Comparison of ENCODE assay signal across 8 cellular contexts in the genomic region with DNA sequence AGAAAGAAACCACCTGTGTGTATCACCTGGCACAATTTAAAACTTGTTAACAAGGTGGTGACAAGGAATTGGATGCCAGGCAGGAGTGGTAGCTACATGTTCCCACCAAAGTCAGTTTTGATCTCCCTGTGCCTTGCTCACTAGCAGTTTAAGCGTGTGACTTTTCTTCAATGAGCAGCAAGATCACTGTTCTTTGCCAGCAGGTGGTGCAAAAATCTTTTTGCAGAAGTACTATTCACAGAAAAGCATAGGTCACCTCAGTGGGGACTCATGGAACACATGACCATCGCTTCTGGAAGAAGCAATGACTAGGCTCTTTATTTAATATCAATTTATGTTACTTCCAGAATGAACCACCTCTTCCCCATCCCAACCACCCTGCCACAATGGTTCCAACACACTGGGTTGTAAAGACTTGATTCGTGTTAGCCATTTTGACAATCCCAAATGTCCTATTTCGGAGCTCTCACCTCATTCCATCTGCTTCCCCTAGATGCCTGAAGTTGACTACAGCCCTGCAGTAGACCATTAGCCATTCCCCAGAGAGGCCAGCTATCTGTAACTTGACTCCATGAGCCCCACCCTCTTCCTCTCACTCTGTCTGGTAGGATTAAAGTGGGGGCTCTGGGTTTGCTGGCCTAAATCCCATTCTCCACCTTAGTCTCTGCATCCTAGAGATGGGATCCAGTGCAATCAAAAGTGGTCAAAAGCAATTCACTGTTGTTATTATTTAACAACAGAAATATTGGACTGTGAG. TPM values are rescaled to one million over a fixed set of nuclear protein-coding genes. Genes with fewer than 3 reads are reported as not detected.
A peak's percentile ranks its signal among the peaks of the same experiment; 100 is the strongest.
DNase-seq lines count a peak whose midpoint lies in the region; ATAC-seq, FAIRE-seq and TF ChIP-seq lines count a peak whose summit lies in the region.

No MANE protein-coding gene starts in this region.

- no peak overlapping the region for H3K4me3 ChIP-seq in IMR-90 (ENCODE audit: insufficient read depth, low read depth, low read length)
- no peak overlapping the region for H3K4me3 ChIP-seq in astrocyte of the cerebellum (ENCODE audit: low read depth, low read length)
- H3K4me3 ChIP-seq in liver (ENCODE audit: low read depth in 1 of 3, low read length in 3 of 3) = no peak overlapping the region

- H3K4me2 ChIP-seq in IMR-90 (ENCODE audit: low read depth, low read length) = no peak overlapping the region

- peak overlapping the region; percentile 80; the same call in 1 of the 2 replicates for H4K5ac ChIP-seq in IMR-90 (ENCODE audit: low read depth, low read length)

- no peaks in the 10 kb centered on the region for H3K27me3 ChIP-seq in IMR-90 (ENCODE audit: control insufficient read depth, insufficient read depth, low read length)
- no peaks in the 10 kb centered on the region for H3K27me3 ChIP-seq in liver (ENCODE audit: control insufficient read depth in 4 of 4, insufficient read depth in 4 of 4, low read length in 3 of 4)

- H2AK9ac ChIP-seq in IMR-90 (replicated peaks; ENCODE audit: low read depth, low read length, poor library complexity) = peak overlapping the region; percentile 12

- no peaks in the 10 kb centered on the region for H4K20me1 ChIP-seq in IMR-90 (ENCODE audit: insufficient read depth, low read length)

- 80% methylated on average over 1 of the region's 4 CpGs; no CpG with 5 or more reads in 1 of the 2 experiments for WGBS in IMR-90 (ENCODE audit: extremely low coverage in 2 of 2, insufficient read length in 1 of 2), 2 experiments
- 61% methylated on average over 4 of the region's 4 CpGs for WGBS in liver

- no peaks in the 10 kb centered on the region for H3K36me3 ChIP-seq in IMR-90 (ENCODE audit: control insufficient read depth, insufficient read depth, low read length)
- no peaks in the 10 kb centered on the region for H3K36me3 ChIP-seq in liver (ENCODE audit: control insufficient read depth in 4 of 4, insufficient read depth in 3 of 4, low read depth in 1 of 4, low read length in 3 of 4)

- peaks cover 19% of the 10 kb centered on the region for H3K9me1 ChIP-seq in IMR-90 (ENCODE audit: insufficient read depth, low read length)

- peak overlapping the region; percentile 82 for H3K14ac ChIP-seq in IMR-90 (replicated peaks; ENCODE audit: low read depth, low read length)

- peak overlapping the region; percentile 96 for H2AK5ac ChIP-seq in IMR-90 (ENCODE audit: low read depth, low read length)

- H4K8ac ChIP-seq in IMR-90 (ENCODE audit: low read depth in 2 of 2, low read length in 2 of 2) = peak overlapping the region; percentile 17 to 86; a peak in 3 of 4 replicates

- DNase-seq in D721Med (ENCODE audit: insufficient read length, low spot score) (no peak), IMR-90 (peak; percentile 75), astrocyte of the cerebellum (ENCODE audit: low read depth) (no peak), C1 segment of cervical spinal cord (lab: John Stamatoyannopoulos, UW) (no peak), OCI-M2 (lab: John Stamatoyannopoulos, UW; ENCODE audit: unreplicated experiment) (no peak)
- DNase-seq in activated T-cell treated with anti-CD3 and anti-CD28 coated beads, Interleukin-2, amount 50 U/mL, for 48 hours = no peak

- H2BK15ac ChIP-seq in IMR-90 (ENCODE audit: low read depth, low read length) = peak overlapping the region; percentile 99

- peaks cover 14% of the 10 kb centered on the region for H3K4me1 ChIP-seq in IMR-90 (ENCODE audit: control insufficient read depth, insufficient read depth, low read length)
- no peaks in the 10 kb centered on the region for H3K4me1 ChIP-seq in liver (ENCODE audit: control insufficient read depth in 4 of 4, insufficient read depth in 4 of 4, low read length in 3 of 4)

- ATAC-seq in IMR-90 (ENCODE audit: low read depth) = peak; percentile 27; the same call in 1 of the 2 replicates
- no peak for ATAC-seq in GM18870 (IDR thresholded peaks at IDR 0.05; ENCODE audit: unreplicated experiment)

- no peak for TF ChIP-seq POLR2A in IMR-90 (IDR thresholded peaks at IDR 0.05; ENCODE audit: low read depth, low read length)

- peak overlapping the region; percentile 95 for H2BK20ac ChIP-seq in IMR-90 (ENCODE audit: low read depth, low read length)

- TF ChIP-seq CTCF in D721Med (IDR thresholded peaks at IDR 0.05; ENCODE audit: insufficient read depth, missing control alignments) = peak; percentile 25
- TF ChIP-seq CTCF in IMR-90 (conservative IDR thresholded peaks at IDR 0.05; ENCODE audit: low read depth, low read length) = peak; percentile 31; the same call in 1 of the 2 replicates
- TF ChIP-seq CTCF in astrocyte of the cerebellum (IDR thresholded peaks at IDR 0.05; ENCODE audit: low read depth, low read length, missing control alignments) = peak; percentile 29
- peak; percentile 7 for TF ChIP-seq CTCF in liver (IDR thresholded peaks at IDR 0.05; ENCODE audit: low read depth, low read length, missing input control)

- H2AFZ ChIP-seq in IMR-90 (replicated peaks; ENCODE audit: low read length, poor library complexity) = peak overlapping the region; percentile 61

- POLR2A ChIA-PET in IMR-90 (lab: Charles Lee; ENCODE audit: unreplicated experiment) = no interaction called here

- BruUV-seq in IMR-90 (replicated peaks; lab: Mats Ljungman, UMichigan) = no TSS peak

- H3K27ac ChIP-seq in IMR-90 (ENCODE audit: insufficient read depth, low read length) = peak overlapping the region; percentile 10; the same call in 1 of the 2 replicates
- no peak overlapping the region for H3K27ac ChIP-seq in liver (ENCODE audit: low read depth in 1 of 2, low read length in 2 of 2)

- FAIRE-seq in D721Med (lab: Jason Lieb, UNC) = no peak

- peak overlapping the region; percentile 93 for H4K91ac ChIP-seq in IMR-90 (ENCODE audit: insufficient read depth, low read depth, low read length)

- H3K56ac ChIP-seq in IMR-90 (ENCODE audit: extremely low read depth, insufficient read depth, low read length) = peak overlapping the region; percentile 72

- H3K9ac ChIP-seq in IMR-90 (ENCODE audit: low read depth, low read length) (no peak overlapping the region), liver (ENCODE audit: low read depth in 1 of 2, low read length in 2 of 2) (no peak overlapping the region)

- H3K18ac ChIP-seq in IMR-90 (ENCODE audit: low read depth, low read length) = peak overlapping the region; percentile 76; the same call in 1 of the 2 replicates

- TF ChIP-seq RAD21 in IMR-90 (IDR thresholded peaks at IDR 0.05; ENCODE audit: low read length) (peak; percentile 30), liver (IDR thresholded peaks at IDR 0.05) (peak; percentile 40 to 54)

- in situ Hi-C loops in IMR-90 (cut with MboI; ENCODE audit: low sequenced_read_pairs) = no loop called here
- in situ Hi-C loops in astrocyte of the cerebellum (cut with HindIII; ENCODE audit: low sequenced_read_pairs) = no loop called here

- CTCF ChIA-PET in IMR-90 (lab: Yijun Ruan, JAX) = interaction anchor here (0.9 to 1.4 kb wide), 2 partner anchors 10 to 19 kb away, joined by 3 read pairs; no protein-coding TSS in a partner anchor

- H3K23ac ChIP-seq in IMR-90 (ENCODE audit: low read depth, low read length) = peak overlapping the region; percentile 72; the same call in 1 of the 2 replicates

- peak overlapping the region; percentile 85 for H3K4ac ChIP-seq in IMR-90 (ENCODE audit: low read depth, low read length)

- intact Hi-C loops in IMR-90 (cut with micrococcal nuclease) = loop anchor here (2.0 kb wide), 1 partner anchor 60 kb away; the partner anchor contains the start of gene TNFRSF19

- H2BK120ac ChIP-seq in IMR-90 (ENCODE audit: low read depth, low read length) = peak overlapping the region; percentile 96

- 0 out of 4 replicates have a peak, but pooled peaks cover 0 to 8% of the 10 kb centered on the region in 2 experiments for H3K79me1 ChIP-seq in IMR-90 (ENCODE audit: low read depth in 1 of 2, low read length in 2 of 2)

- peak overlapping the region; percentile 94 for H2BK5ac ChIP-seq in IMR-90 (ENCODE audit: low read depth, low read length, poor library complexity, severe bottlenecking)

- H3K9me3 ChIP-seq in IMR-90 (ENCODE audit: control insufficient read depth, insufficient read depth, low read length) (no peaks in the 10 kb centered on the region), liver (ENCODE audit: control insufficient read depth in 4 of 4, low read length in 3 of 4) (no peaks in the 10 kb centered on the region)

- dilution Hi-C loops in IMR-90 (cut with HindIII; ENCODE audit: low sequenced_read_pairs, unreplicated experiment) = no loop called here

TF ChIP-seq in IMR-90, 13 proteins besides CTCF, POLR2A, EP300 and RAD21:
- TF ChIP-seq MAFK (IDR thresholded peaks at IDR 0.05; ENCODE audit: low read depth, low read length) (no peak), NFE2L2 (IDR thresholded peaks at IDR 0.05; ENCODE audit: low read depth, low read length) (peak; percentile 58), SMC3 (IDR thresholded peaks at IDR 0.05; ENCODE audit: low read depth, low read length) (peak; percentile 32; the same call in 1 of the 2 replicates)

TF ChIP-seq in liver, 16 proteins besides CTCF, POLR2A, EP300 and RAD21 (continues in another document):
- no peak for TF ChIP-seq EGR1 (IDR thresholded peaks at IDR 0.05; ENCODE audit: low read depth in 2 of 2)
- no peak for TF ChIP-seq NR2F2 (IDR thresholded peaks at IDR 0.05)
- TF ChIP-seq YY1 (IDR thresholded peaks at IDR 0.05) = no peak
- TF ChIP-seq, protein P1, sequence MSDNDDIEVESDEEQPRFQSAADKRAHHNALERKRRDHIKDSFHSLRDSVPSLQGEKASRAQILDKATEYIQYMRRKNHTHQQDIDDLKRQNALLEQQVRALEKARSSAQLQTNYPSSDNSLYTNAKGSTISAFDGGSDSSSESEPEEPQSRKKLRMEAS (IDR thresholded peaks at IDR 0.05) = no peak
- no peak for TF ChIP-seq ATF3 (IDR thresholded peaks at IDR 0.05)

RNA-seq across cellular contexts. Expression of gene TNFRSF19, which starts 59.1 kb away (rescaled TPM):
- total RNA-seq in IMR-90 (2012; rRNA removed) (18.6 and 21.9 TPM in 2 replicates), liver (1 to 10 TPM; 1.5 to 2.8 TPM)
- polyA plus RNA-seq in IMR-90 (2012; rRNA removed) (19.8 and 26.3 TPM in 2 replicates), liver (under 1 TPM; 0.27 to 0.32 TPM)
- polyA plus RNA-seq in IMR-90 (2012; cell fraction: cytosol; rRNA removed) = 22.9 and 37.5 TPM in 2 replicates
- 17.5 and 57.8 TPM in 2 replicates for polyA plus RNA-seq in IMR-90 (2012; cell fraction: nucleus; rRNA removed; ENCODE audit: low replicate concordance)
